Comparison of ENCODE assay signal across 8 cellular contexts in genomic region chr22:38315801-38316339, GRCh38. TPM values are rescaled to one million over a fixed set of nuclear protein-coding genes. Genes with fewer than 3 reads are reported as not detected.
A peak's percentile ranks its signal among the peaks of the same experiment; 100 is the strongest.
DNase-seq lines count a peak whose midpoint lies in the region; ATAC-seq, FAIRE-seq and TF ChIP-seq lines count a peak whose summit lies in the region.

No MANE protein-coding gene starts in this region.

- H3K27me3 Mint-ChIP-seq in Calu3 (ENCODE audit: unreplicated experiment): no peaks in the 10 kb centered on the region

- peaks cover 83% of the 10 kb centered on the region for H3K36me3 Mint-ChIP-seq in Calu3 (ENCODE audit: insufficient read depth, unreplicated experiment)

- H3K4me3 Mint-ChIP-seq in Calu3 (ENCODE audit: low read depth, unreplicated experiment): peak overlapping the region; percentile 91

- DNase-seq in Calu3: no peak
- peak; percentile 34 for DNase-seq in M059J (ENCODE audit: low read depth)
- DNase-seq in bronchial epithelial cell (ENCODE audit: low read depth): no peak
- peak; percentile 40 for DNase-seq in midbrain (lab: John Stamatoyannopoulos, UW)
- no peak for DNase-seq in DMS153 (lab: John Stamatoyannopoulos, UW)
- no peak for DNase-seq in epidermal melanocyte (ENCODE audit: insufficient read length, low spot score)
- no peak for DNase-seq in AG08395 (ENCODE audit: low spot score)

- intact Hi-C loops in Calu3 (cut with micrococcal nuclease; ENCODE audit: unreplicated experiment): loop anchor here (10.0 kb wide), 1 partner anchor 261 kb away; the partner anchor contains the start of gene PICK1

- TSS peak; percentile 59 for BruUV-seq in Calu3 (replicated peaks; lab: Mats Ljungman, UMichigan)

- H3K4me3 ChIP-seq in bronchial epithelial cell (ENCODE audit: low read depth, low read length): peak overlapping the region; percentile 50

- ATAC-seq in HG03521 (IDR thresholded peaks at IDR 0.05; ENCODE audit: unreplicated experiment): no peak

- TF ChIP-seq CTCF in Calu3 (IDR thresholded peaks at IDR 0.05; ENCODE audit: unreplicated experiment) (no peak), bronchial epithelial cell (IDR thresholded peaks at IDR 0.05; ENCODE audit: insufficient read depth, low read length, severe bottlenecking) (no peak)

- peak overlapping the region; percentile 94 for H3K27ac Mint-ChIP-seq in Calu3 (ENCODE audit: unreplicated experiment)

- peaks cover 12% of the 10 kb centered on the region for H3K36me3 ChIP-seq in bronchial epithelial cell (ENCODE audit: control insufficient read depth, insufficient read depth, low read length)

- no peaks in the 10 kb centered on the region for H3K27me3 ChIP-seq in bronchial epithelial cell (ENCODE audit: control insufficient read depth, insufficient read depth, low read length)

- H3K9me3 Mint-ChIP-seq in Calu3 (ENCODE audit: low read depth, unreplicated experiment): no peaks in the 10 kb centered on the region

- H3K4me1 Mint-ChIP-seq in Calu3 (ENCODE audit: low read depth, unreplicated experiment): peaks cover 49% of the 10 kb centered on the region

- no peak for FAIRE-seq in bronchial epithelial cell (lab: Jason Lieb, UNC)

- CTCF ChIA-PET in Calu3 (lab: Charles Lee): interaction anchor here (0.6 to 1.0 kb wide), 2 partner anchors 10 to 345 kb away, joined by 3 to 4 read pairs; no protein-coding TSS in a partner anchor

RNA-seq across cellular contexts. Expression of gene CSNK1E, which starts 1.4 kb away (rescaled TPM):
- 172 and 178 TPM in 2 replicates for total RNA-seq in Calu3 (2022)
- total RNA-seq in M059J (2014; rRNA removed; shearing (Covaris generic)): 67.0 and 99.4 TPM in 2 replicates
- total RNA-seq in bronchial epithelial cell: 146 and 181 TPM in 2 replicates

RNA-seq across cellular contexts. Expression of gene TMEM184B, which starts 43.1 kb away (rescaled TPM):
- total RNA-seq in Calu3 (2022) (113 and 114 TPM in 2 replicates), bronchial epithelial cell (7.1 and 13.3 TPM in 2 replicates)
- total RNA-seq in M059J (2014; rRNA removed; shearing (Covaris generic)): 51.0 and 90.7 TPM in 2 replicates

Comparison
In these comparisons a context has a peak if more than half of its experiments do, and no peak if none do; other contexts are left out.
1. DNase-seq: peak in M059J (single experiment) and midbrain (single experiment); none in Calu3 (single experiment), bronchial epithelial cell (single experiment), DMS153 (single experiment), epidermal melanocyte (single experiment) and AG08395 (single experiment).